34 cellular contexts compared by ENCODE assay signal in the genomic region with DNA sequence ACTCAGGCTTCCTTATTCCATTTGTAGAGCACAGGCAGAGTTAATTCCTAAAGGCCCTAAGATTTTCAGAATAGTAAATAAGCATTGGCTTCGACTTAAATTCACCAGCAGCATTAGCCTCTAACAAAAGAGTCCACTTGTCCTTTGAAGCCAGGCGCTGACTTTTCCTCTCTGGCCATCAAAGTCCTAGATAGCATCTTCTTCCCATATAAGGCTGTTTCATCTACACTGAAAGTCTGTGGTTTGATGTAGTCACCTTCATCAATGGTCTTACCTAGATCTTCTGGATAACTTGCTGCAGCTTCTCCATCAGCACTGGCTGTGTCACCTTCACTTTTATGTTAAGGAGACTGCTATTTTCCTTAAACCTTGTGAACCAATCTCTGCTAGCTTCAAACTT.
"Had no signal": no experiment of that assay in that cellular context is flagged by ENCODE, and none has a peak within 500 bp of the region (broad histone marks: within the 10 kb centered on the region; RNA-seq: fewer than 3 reads in every experiment).

No MANE protein-coding gene starts in this region.

- DNase-seq: Karpas-422, Kasumi-1, MG63, MM.1S, MV-4-11, NCI-H1048, NCI-H1092, NCI-H1092 treated with DMSO at 0.1 percent for 48 hours, NCI-H1105, NCI-H1105 treated with DMSO at 0.1 percent for 48 hours, NCI-H1417, NCI-H1417 treated with DMSO at 0.1 percent for 48 hours, NCI-H1436, NCI-H1436 treated with DMSO at 0.1 percent for 48 hours, NCI-H146, NCI-H1694, NCI-H1694 treated with DMSO at 0.1 percent for 48 hours, NCI-H187, NCI-H187 treated with DMSO at 0.1 percent for 48 hours, NCI-H1930, NCI-H2029, NCI-H2029 treated with DMSO at 0.1 percent for 48 hours, NCI-H2081, NCI-H2081 treated with DMSO at 0.1 percent for 48 hours, NCI-H2107, NCI-H2171, NCI-H2171 treated with DMSO at 0.1 percent for 48 hours, NCI-H2227 treated with DMSO at 0.1 percent for 48 hours, NCI-H226, NCI-H345, NCI-H446, NCI-H446 treated with DMSO at 0.1 percent for 48 hours, NCI-H510A, NCI-H510A treated with DMSO at 0.1 percent for 48 hours had no signal
